2 cellular contexts compared by ENCODE assay signal in the genomic region with DNA sequence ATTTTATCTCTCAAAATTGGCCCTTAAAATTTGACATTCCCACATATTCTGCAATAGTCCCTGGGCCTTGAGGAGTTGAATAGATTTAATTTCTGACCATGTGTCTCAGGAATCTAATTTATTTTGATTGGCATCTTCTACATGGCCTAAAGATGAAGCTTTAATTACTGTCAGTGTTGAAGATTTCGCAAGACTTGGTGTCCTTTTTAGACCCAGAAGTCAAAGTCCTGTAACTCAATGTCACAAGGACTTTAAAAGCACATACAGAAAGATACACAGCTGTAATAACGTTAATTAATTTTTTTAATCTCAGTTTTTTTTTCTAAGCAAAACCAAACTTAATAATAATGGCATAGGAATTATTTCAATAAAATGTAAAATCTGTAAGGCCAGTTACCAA.
TF ChIP-seq lines count a peak whose summit lies in the region.

No MANE protein-coding gene starts in this region.

TF ChIP-seq in HepG2, 621 proteins besides CTCF, POLR2A, EP300 and RAD21:
- TF ChIP-seq, protein P1, sequence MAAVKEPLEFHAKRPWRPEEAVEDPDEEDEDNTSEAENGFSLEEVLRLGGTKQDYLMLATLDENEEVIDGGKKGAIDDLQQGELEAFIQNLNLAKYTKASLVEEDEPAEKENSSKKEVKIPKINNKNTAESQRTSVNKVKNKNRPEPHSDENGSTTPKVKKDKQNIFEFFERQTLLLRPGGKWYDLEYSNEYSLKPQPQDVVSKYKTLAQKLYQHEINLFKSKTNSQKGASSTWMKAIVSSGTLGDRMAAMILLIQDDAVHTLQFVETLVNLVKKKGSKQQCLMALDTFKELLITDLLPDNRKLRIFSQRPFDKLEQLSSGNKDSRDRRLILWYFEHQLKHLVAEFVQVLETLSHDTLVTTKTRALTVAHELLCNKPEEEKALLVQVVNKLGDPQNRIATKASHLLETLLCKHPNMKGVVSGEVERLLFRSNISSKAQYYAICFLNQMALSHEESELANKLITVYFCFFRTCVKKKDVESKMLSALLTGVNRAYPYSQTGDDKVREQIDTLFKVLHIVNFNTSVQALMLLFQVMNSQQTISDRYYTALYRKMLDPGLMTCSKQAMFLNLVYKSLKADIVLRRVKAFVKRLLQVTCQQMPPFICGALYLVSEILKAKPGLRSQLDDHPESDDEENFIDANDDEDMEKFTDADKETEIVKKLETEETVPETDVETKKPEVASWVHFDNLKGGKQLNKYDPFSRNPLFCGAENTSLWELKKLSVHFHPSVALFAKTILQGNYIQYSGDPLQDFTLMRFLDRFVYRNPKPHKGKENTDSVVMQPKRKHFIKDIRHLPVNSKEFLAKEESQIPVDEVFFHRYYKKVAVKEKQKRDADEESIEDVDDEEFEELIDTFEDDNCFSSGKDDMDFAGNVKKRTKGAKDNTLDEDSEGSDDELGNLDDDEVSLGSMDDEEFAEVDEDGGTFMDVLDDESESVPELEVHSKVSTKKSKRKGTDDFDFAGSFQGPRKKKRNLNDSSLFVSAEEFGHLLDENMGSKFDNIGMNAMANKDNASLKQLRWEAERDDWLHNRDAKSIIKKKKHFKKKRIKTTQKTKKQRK (IDR thresholded peaks at IDR 0.05; ENCODE audit: low read length) = no peak
- TF ChIP-seq JDP2 (CRISPR knock-in tag; IDR thresholded peaks at IDR 0.05; ENCODE audit: borderline replicate concordance) (no peak), CCDC6 (CRISPR knock-in tag; IDR thresholded peaks at IDR 0.05) (no peak), CEBPB (IDR thresholded peaks at IDR 0.05; ENCODE audit: borderline replicate concordance, low read depth, low read length) (0 out of 2 replicates have a peak, but pooled peaks have one; percentile 4), ZNF891 (CRISPR knock-in tag; IDR thresholded peaks at IDR 0.05) (no peak), ZNF451 (CRISPR knock-in tag; IDR thresholded peaks at IDR 0.05) (no peak), ZNF883 (CRISPR knock-in tag; IDR thresholded peaks at IDR 0.05; ENCODE audit: not compliant biosample characterization) (no peak), CREB1 (IDR thresholded peaks at IDR 0.05) (no peak), CREB1 (CRISPR knock-in tag; IDR thresholded peaks at IDR 0.05) (no peak), ZNF33B (CRISPR knock-in tag; IDR thresholded peaks at IDR 0.05) (no peak)

TF ChIP-seq in K562, 482 proteins besides CTCF, POLR2A, EP300 and RAD21:
- TF ChIP-seq, protein P2, sequence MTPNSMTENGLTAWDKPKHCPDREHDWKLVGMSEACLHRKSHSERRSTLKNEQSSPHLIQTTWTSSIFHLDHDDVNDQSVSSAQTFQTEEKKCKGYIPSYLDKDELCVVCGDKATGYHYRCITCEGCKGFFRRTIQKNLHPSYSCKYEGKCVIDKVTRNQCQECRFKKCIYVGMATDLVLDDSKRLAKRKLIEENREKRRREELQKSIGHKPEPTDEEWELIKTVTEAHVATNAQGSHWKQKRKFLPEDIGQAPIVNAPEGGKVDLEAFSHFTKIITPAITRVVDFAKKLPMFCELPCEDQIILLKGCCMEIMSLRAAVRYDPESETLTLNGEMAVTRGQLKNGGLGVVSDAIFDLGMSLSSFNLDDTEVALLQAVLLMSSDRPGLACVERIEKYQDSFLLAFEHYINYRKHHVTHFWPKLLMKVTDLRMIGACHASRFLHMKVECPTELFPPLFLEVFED (CRISPR knock-in tag; conservative IDR thresholded peaks at IDR 0.05) = no peak
- peak; percentile 59; the same call in 1 of the 2 replicates for TF ChIP-seq CEBPB (tag; IDR thresholded peaks at IDR 0.05)
- TF ChIP-seq PRMT5 (CRISPR knock-in tag; IDR thresholded peaks at IDR 0.05) = no peak
